Comparison of ENCODE assay signal across 9 cellular contexts in genomic region chr5:140351609-140352334, GRCh38. TPM values are rescaled to one million over a fixed set of nuclear protein-coding genes. Genes with fewer than 3 reads are reported as not detected.
DNase-seq lines count a peak whose midpoint lies in the region; ATAC-seq and TF ChIP-seq lines count a peak whose summit lies in the region.
"Had no signal": no experiment of that assay in that cellular context is flagged by ENCODE, and none has a peak within 500 bp of the region (broad histone marks: within the 10 kb centered on the region; RNA-seq: fewer than 3 reads in every experiment).

No MANE protein-coding gene starts in this region.

- peak; percentile 69 for ATAC-seq in HG03025 (IDR thresholded peaks at IDR 0.05; ENCODE audit: low FRiP score, unreplicated experiment)
- no peak for ATAC-seq in HG02970 (IDR thresholded peaks at IDR 0.05; ENCODE audit: low FRiP score, unreplicated experiment)

- no peaks in the 10 kb centered on the region for H3K27me3 ChIP-seq in A673 (replicated peaks; ENCODE audit: insufficient read depth, low read depth, low read length, poor library complexity)
- H3K27me3 ChIP-seq in fibroblast of lung (ENCODE audit: control insufficient read depth, insufficient read depth, low read length), result no peaks in the 10 kb centered on the region
- H3K27me3 ChIP-seq in neural progenitor cell, result peaks cover 3% of the 10 kb centered on the region

- peak; percentile 91 for TF ChIP-seq CTCF in A673 (conservative IDR thresholded peaks at IDR 0.05; ENCODE audit: low read depth, low read length)
- peak; percentile 78 to 84 for TF ChIP-seq CTCF in fibroblast of lung (conservative IDR thresholded peaks at IDR 0.05 in 1 of 2, IDR thresholded peaks at IDR 0.05 in 1 of 2; ENCODE audit: low read depth in 1 of 2, low read length in 2 of 2)
- TF ChIP-seq CTCF in neural progenitor cell (IDR thresholded peaks at IDR 0.05), result peak; percentile 91

- H3K4me3 Mint-ChIP-seq in activated CD4-positive, alpha-beta memory T cell treated with anti-CD3 and anti-CD28 coated beads for 36 hours, result peak overlapping the region; percentile 23
- no peak overlapping the region for H3K4me3 Mint-ChIP-seq in neural progenitor cell

- H3K27ac ChIP-seq in A673 (ENCODE audit: low read depth, low read length, poor library complexity, severe bottlenecking) (no peak overlapping the region), fibroblast of lung (ENCODE audit: insufficient read depth, low read length) (no peak overlapping the region), neural progenitor cell (no peak overlapping the region)

- peaks cover 10% of the 10 kb centered on the region for H3K4me1 Mint-ChIP-seq in activated CD4-positive, alpha-beta memory T cell treated with anti-CD3 and anti-CD28 coated beads for 36 hours (ENCODE audit: low read depth)
- peaks cover 4% of the 10 kb centered on the region for H3K4me1 Mint-ChIP-seq in neural progenitor cell

- no peaks in the 10 kb centered on the region for H3K36me3 Mint-ChIP-seq in activated CD4-positive, alpha-beta memory T cell treated with anti-CD3 and anti-CD28 coated beads for 36 hours
- H3K36me3 Mint-ChIP-seq in neural progenitor cell, result no peaks in the 10 kb centered on the region
- H3K36me3 Mint-ChIP-seq: IgD-negative memory B cell had no signal

- no peaks in the 10 kb centered on the region for H3K9me3 ChIP-seq in A673 (ENCODE audit: low read depth, low read length, poor library complexity, severe bottlenecking)
- no peaks in the 10 kb centered on the region for H3K9me3 ChIP-seq in fibroblast of lung (ENCODE audit: control insufficient read depth, insufficient read depth, low read depth, low read length)
- H3K9me3 ChIP-seq in neural progenitor cell (ENCODE audit: low read depth), result no peaks in the 10 kb centered on the region

- H3K27me3 Mint-ChIP-seq in activated CD4-positive, alpha-beta memory T cell treated with anti-CD3 and anti-CD28 coated beads for 36 hours, result peaks cover 1% of the 10 kb centered on the region
- H3K27me3 Mint-ChIP-seq in neural progenitor cell (ENCODE audit: insufficient read depth, low read depth), result peaks cover 5% of the 10 kb centered on the region

- H3K79me2 ChIP-seq in fibroblast of lung (ENCODE audit: control insufficient read depth, insufficient read depth, low read length) (no peaks in the 10 kb centered on the region), neural progenitor cell (ENCODE audit: low read depth) (no peaks in the 10 kb centered on the region)

- no TSS peak for BruUV-seq in A673 (replicated peaks; lab: Mats Ljungman, UMichigan)

- H3K4me2 ChIP-seq in fibroblast of lung (ENCODE audit: extremely low read depth, insufficient read depth, low read length) (no peak overlapping the region), neural progenitor cell (no peak overlapping the region)

- peaks cover 10% of the 10 kb centered on the region for H3F3A ChIP-seq in neural progenitor cell (ENCODE audit: low read depth)

- DNase-seq in A673 (ENCODE audit: low spot score), result peak; percentile 84
- DNase-seq in GM04504 (ENCODE audit: low read depth), result peak; percentile 55
- peak; percentile 74 for DNase-seq in NCI-H345 treated with DMSO at 0.1 percent for 48 hours (lab: John Stamatoyannopoulos, UW; ENCODE audit: unreplicated experiment)
- DNase-seq in activated CD4-positive, alpha-beta memory T cell treated with anti-CD3 and anti-CD28 coated beads for 36 hours, result peak; percentile 34
- peak; percentile 50 to 77 for DNase-seq in fibroblast of lung (ENCODE audit: low read depth in 2 of 2)
- peak; percentile 83 for DNase-seq in neural progenitor cell (ENCODE audit: low spot score)

- H3K9ac ChIP-seq in fibroblast of lung (ENCODE audit: insufficient read depth, low read length), result no peak overlapping the region
- H3K9ac ChIP-seq in neural progenitor cell, result no peak overlapping the region

- H3K36me3 ChIP-seq in A673 (ENCODE audit: insufficient read depth, low read length, poor library complexity, severe bottlenecking), result no peaks in the 10 kb centered on the region
- no peaks in the 10 kb centered on the region for H3K36me3 ChIP-seq in fibroblast of lung (ENCODE audit: control insufficient read depth, insufficient read depth, low read length)
- H3K36me3 ChIP-seq in neural progenitor cell, result no peaks in the 10 kb centered on the region

- H3K4me1 ChIP-seq in A673 (ENCODE audit: insufficient read depth, low read length, poor library complexity, severe bottlenecking) (peaks cover 7% of the 10 kb centered on the region), fibroblast of lung (ENCODE audit: control insufficient read depth, extremely low read depth, insufficient read depth, low read length) (peaks cover 4% of the 10 kb centered on the region), neural progenitor cell (no peaks in the 10 kb centered on the region)

- H2AFZ ChIP-seq in fibroblast of lung (ENCODE audit: low read length), result no peak overlapping the region
- H2AFZ ChIP-seq in neural progenitor cell (replicated peaks), result no peak overlapping the region

- intact Hi-C loops in A673 (cut with micrococcal nuclease; ENCODE audit: unreplicated experiment), result loop anchor here (1.0 kb wide), 1 partner anchor 107 kb away; no protein-coding TSS in a partner anchor
- intact Hi-C loops in activated CD4-positive, alpha-beta memory T cell treated with anti-CD3 and anti-CD28 coated beads for 36 hours (cut with micrococcal nuclease), result loop anchor here (1.0 kb wide), 2 partner anchors 107 to 111 kb away; no protein-coding TSS in a partner anchor

- POLR2A ChIA-PET in A673 (lab: Charles Lee; ENCODE audit: low non-redundant PET), result no interaction called here
- POLR2A ChIA-PET in activated CD4-positive, alpha-beta memory T cell treated with anti-CD3 and anti-CD28 coated beads for 36 hours (lab: Charles Lee), result no interaction called here

- no peak overlapping the region for H3K27ac Mint-ChIP-seq in activated CD4-positive, alpha-beta memory T cell treated with anti-CD3 and anti-CD28 coated beads for 36 hours
- H3K27ac Mint-ChIP-seq in neural progenitor cell, result no peak overlapping the region

- H4K20me1 ChIP-seq in fibroblast of lung (ENCODE audit: control insufficient read depth, extremely low read depth, insufficient read depth, low read length) (no peaks in the 10 kb centered on the region), neural progenitor cell (ENCODE audit: low read depth) (no peaks in the 10 kb centered on the region)

- no peaks in the 10 kb centered on the region for H3K9me3 Mint-ChIP-seq in activated CD4-positive, alpha-beta memory T cell treated with anti-CD3 and anti-CD28 coated beads for 36 hours
- H3K9me3 Mint-ChIP-seq in neural progenitor cell, result no peaks in the 10 kb centered on the region
- H3K9me3 Mint-ChIP-seq: IgD-negative memory B cell had no signal

- CTCF ChIA-PET in A673 (lab: Charles Lee), result interaction anchor here (0.7 to 4.3 kb wide), 8 partner anchors 10 to 112 kb away, joined by 3 to 70 read pairs (median 4); partner anchors contain the start of gene PFDN1
- CTCF ChIA-PET in activated CD4-positive, alpha-beta memory T cell treated with anti-CD3 and anti-CD28 coated beads for 36 hours (lab: Charles Lee), result interaction anchor here (0.5 to 16.7 kb wide), 60 partner anchors 9 to 375 kb away, joined by 3 to 744 read pairs (median 4); partner anchors contain the start of genes CYSTM1, PFDN1 and SLC4A9

- no peak overlapping the region for H3K4me3 ChIP-seq in A673 (ENCODE audit: low read depth, low read length, poor library complexity, severe bottlenecking)
- no peak overlapping the region for H3K4me3 ChIP-seq in fibroblast of lung (replicated peaks in 1 of 4; ENCODE audit: control extremely low read depth in 1 of 4, insufficient read depth in 1 of 4, low read depth in 3 of 4, low read length in 4 of 4)
- no peak overlapping the region for H3K4me3 ChIP-seq in neural progenitor cell

RNA-seq across cellular contexts. Expression of gene HBEGF, which starts 5.4 kb away (rescaled TPM):
- total RNA-seq in A673 (2021) (12.0 and 14.7 TPM in 2 replicates), fibroblast of lung (1.8 TPM in 2 replicates), neural progenitor cell (ENCODE audit: low replicate concordance) (2.4 and 3.4 TPM in 2 replicates)
- 10 to 100 TPM; 21.5 to 23.5 TPM for total RNA-seq in activated CD4-positive, alpha-beta memory T cell treated with anti-CD3 and anti-CD28 coated beads for 36 hours
- polyA plus RNA-seq in fibroblast of lung, result 8.7 and 10.3 TPM in 2 replicates
- polyA plus RNA-seq in fibroblast of lung (2012), result 6.5 and 7.9 TPM in 2 replicates
- polyA minus RNA-seq in fibroblast of lung (ENCODE audit: low replicate concordance), result 2.4 and 4.0 TPM in 2 replicates

RNA-seq across cellular contexts. Expression of gene SLC4A9, which starts 8.2 kb away (rescaled TPM):
- 0.26 TPM in 1 of 2 replicates, not detected in the other for total RNA-seq in A673 (2021)
- under 1 TPM in 1 of 2 experiments, not detected in 1; 0.26 TPM for total RNA-seq in activated CD4-positive, alpha-beta memory T cell treated with anti-CD3 and anti-CD28 coated beads for 36 hours
- not detected in 2 replicates for total RNA-seq in fibroblast of lung
- polyA plus RNA-seq in fibroblast of lung, result not detected in 2 replicates
- polyA plus RNA-seq in fibroblast of lung (2012), result not detected in 2 replicates
- not detected in 2 replicates for polyA minus RNA-seq in fibroblast of lung (ENCODE audit: low replicate concordance)
- total RNA-seq in neural progenitor cell (ENCODE audit: low replicate concordance), result not detected in 2 replicates
- polyA plus RNA-seq: IgD-negative memory B cell had no signal

RNA-seq across cellular contexts. Expression of gene PFDN1, which starts 48.9 kb away (rescaled TPM):
- 81.2 and 94.1 TPM in 2 replicates for total RNA-seq in A673 (2021)
- 10 to 100 TPM; 50.1 to 54.6 TPM for total RNA-seq in activated CD4-positive, alpha-beta memory T cell treated with anti-CD3 and anti-CD28 coated beads for 36 hours
- total RNA-seq in fibroblast of lung, result 34.4 and 35.5 TPM in 2 replicates
- polyA plus RNA-seq in fibroblast of lung, result 125 and 140 TPM in 2 replicates
- 96.9 and 99.0 TPM in 2 replicates for polyA plus RNA-seq in fibroblast of lung (2012)
- polyA minus RNA-seq in fibroblast of lung (ENCODE audit: low replicate concordance), result 62.6 and 168 TPM in 2 replicates
- total RNA-seq in neural progenitor cell (ENCODE audit: low replicate concordance), result 79.8 and 84.3 TPM in 2 replicates

RNA-seq across cellular contexts. Expression of gene ANKHD1, which starts 49.9 kb away (rescaled TPM):
- 167 and 169 TPM in 2 replicates for total RNA-seq in A673 (2021)
- 100 to 1,000 TPM; 102 to 105 TPM for total RNA-seq in activated CD4-positive, alpha-beta memory T cell treated with anti-CD3 and anti-CD28 coated beads for 36 hours
- total RNA-seq in fibroblast of lung, result 56.8 and 74.5 TPM in 2 replicates
- 45.4 and 45.7 TPM in 2 replicates for polyA plus RNA-seq in fibroblast of lung
- 37.7 and 40.3 TPM in 2 replicates for polyA plus RNA-seq in fibroblast of lung (2012)
- 73.2 and 79.3 TPM in 2 replicates for polyA minus RNA-seq in fibroblast of lung (ENCODE audit: low replicate concordance)
- 83.4 and 110 TPM in 2 replicates for total RNA-seq in neural progenitor cell (ENCODE audit: low replicate concordance)

Comparison
In these comparisons a context has a peak if more than half of its experiments do, and no peak if none do; other contexts are left out.
1. DNase-seq: peak in every context shown above with its lines; median percentile 84 in A673; 83 in neural progenitor cell; 74 in NCI-H345 treated with DMSO at 0.1 percent for 48 hours; 64 in fibroblast of lung; 55 in GM04504; 34 in activated CD4-positive, alpha-beta memory T cell treated with anti-CD3 and anti-CD28 coated beads for 36 hours.